34 cellular contexts compared by ENCODE assay signal in the genomic region with DNA sequence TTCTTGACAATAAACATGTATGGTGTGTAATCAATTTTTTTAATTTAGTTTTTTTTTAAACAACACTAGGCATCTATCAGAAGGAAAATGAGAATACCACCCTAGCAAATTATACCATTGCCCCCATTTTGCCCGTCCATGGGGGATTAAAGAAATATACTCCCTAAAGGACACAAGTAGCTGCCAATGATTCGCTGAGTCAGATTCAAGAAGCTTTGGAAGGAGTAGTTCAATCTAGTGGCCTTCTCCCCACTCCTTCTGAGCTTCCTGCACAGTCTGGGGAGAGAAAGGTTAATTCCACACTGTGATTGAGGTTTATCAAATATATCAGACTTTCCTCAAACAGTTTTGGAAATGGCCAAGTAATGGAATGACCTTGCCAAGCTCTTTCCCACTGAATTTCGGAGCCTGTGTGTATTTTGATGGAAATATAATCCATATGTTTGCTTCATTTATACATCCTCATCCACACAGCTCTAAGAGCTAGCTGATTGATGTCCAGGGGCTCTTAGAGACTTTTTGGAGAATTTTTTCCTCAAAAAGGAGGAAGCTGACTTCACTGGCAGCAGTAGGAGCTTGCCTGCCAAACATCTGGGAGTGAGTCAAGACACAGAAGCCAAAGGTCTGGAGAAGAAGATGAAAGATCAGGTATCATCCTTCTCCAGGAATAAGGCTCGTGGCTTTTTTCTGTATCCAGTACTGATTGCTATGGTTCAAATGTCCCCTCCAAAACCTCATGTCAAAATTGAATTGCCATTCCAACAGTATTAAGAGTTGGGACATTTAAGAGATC.
"Had no signal": no experiment of that assay in that cellular context is flagged by ENCODE, and none has a peak within 500 bp of the region (broad histone marks: within the 10 kb centered on the region; RNA-seq: fewer than 3 reads in every experiment).

No MANE protein-coding gene starts in this region.

- DNase-seq: activated CD4-positive, alpha-beta memory T cell treated with anti-CD3 and anti-CD28 coated beads, Interleukin-2, amount 10 ng/mL, durations not matched to agents 7 days and 5 days; activated CD4-positive, alpha-beta T cell treated with anti-CD3 and anti-CD28 coated beads for 1 hour; activated CD4-positive, alpha-beta T cell treated with anti-CD3 and anti-CD28 coated beads for 48 hours; activated CD4-positive, CD25-positive, alpha-beta regulatory T cell; activated CD8-positive, alpha-beta memory T cell treated with anti-CD3 and anti-CD28 coated beads for 24 hours; activated CD8-positive, alpha-beta memory T cell treated with anti-CD3 and anti-CD28 coated beads, Interleukin-2, amount 10 ng/mL, durations not matched to agents 7 days and 5 days; activated CD8-positive, alpha-beta memory T cell treated with anti-CD3 and anti-CD28 coated beads, Interleukin-2, amount 50 U/mL, for 48 hours; activated effector memory CD4-positive, alpha-beta T cell treated with Interleukin-2 at 50 U/mL for 16 hours; activated naive CD4-positive, alpha-beta T cell treated with anti-CD3 and anti-CD28 coated beads, Interleukin-2, amount 10 ng/mL, durations not matched to agents 7 days and 5 days; activated naive CD8-positive, alpha-beta T cell treated with anti-CD3 and anti-CD28 coated beads for 36 hours; activated T-cell treated with anti-CD3 and anti-CD28 coated beads, Interleukin-2, amount 50 U/mL, for 48 hours; amygdala; caudate nucleus; cerebellar nuclear complex; MM.1S; MV-4-11; NCI-H1092; NCI-H1436 treated with DMSO at 0.1 percent for 48 hours; NCI-H1694 treated with DMSO at 0.1 percent for 48 hours; NCI-H2029; NCI-H2171; NCI-H510A; NCI-H526; NCI-H748 treated with DMSO at 0.1 percent for 48 hours; NK-92 treated with Interleukin-12 subunit alpha and Interleukin-12 subunit beta, amount 100 ng/mL, for 24 hours; PC-3; Peyer's patch; RPMI8226; SHP77 treated with DMSO at 0.1 percent for 48 hours; T1000; WERI-Rb-1 had no signal

- H3K36me3 ChIP-seq: ascending aorta, Peyer's patch, SJSA1, WERI-Rb-1 had no signal

- H3K4me1 ChIP-seq: Peyer's patch had no signal

- H3K4me3 ChIP-seq: ascending aorta, Peyer's patch, SJSA1 had no signal

- H3K9me3 ChIP-seq: ascending aorta, Peyer's patch, SJSA1 had no signal

- H3K27me3 ChIP-seq: ascending aorta, Peyer's patch, SJSA1 had no signal

- H3K9ac ChIP-seq: KMS-11 had no signal
